Comparison of ENCODE assay signal across 1 cellular context in genomic region chr16:15548482-15548891, GRCh38.
TF ChIP-seq lines count a peak whose summit lies in the region.

No MANE protein-coding gene starts in this region.

TF ChIP-seq in GM23338, 12 proteins besides CTCF, POLR2A, EP300 and RAD21 (continued from another document):
- TF ChIP-seq ZNF462 (CRISPR knock-in tag; IDR thresholded peaks at IDR 0.05) (no peak), CREB1 (CRISPR knock-in tag; IDR thresholded peaks at IDR 0.05; ENCODE audit: low read depth) (no peak), STAT1 (IDR thresholded peaks at IDR 0.05; ENCODE audit: unreplicated experiment) (no peak), NANOG (IDR thresholded peaks at IDR 0.05; ENCODE audit: borderline replicate concordance) (no peak), ETS1 (IDR thresholded peaks at IDR 0.05) (no peak), POLR2AphosphoS5 (IDR thresholded peaks at IDR 0.05; ENCODE audit: low read depth) (no peak), EZH2 (IDR thresholded peaks at IDR 0.05; ENCODE audit: low read depth, unreplicated experiment) (no peak), ZNF331 (CRISPR knock-in tag; IDR thresholded peaks at IDR 0.05; ENCODE audit: low read depth) (no peak)
